8 cellular contexts compared by ENCODE assay signal in genomic region chr2:231680284-231680991, GRCh38. TPM values are rescaled to one million over a fixed set of nuclear protein-coding genes. Genes with fewer than 3 reads are reported as not detected.
DNase-seq lines count a peak whose midpoint lies in the region; ATAC-seq and TF ChIP-seq lines count a peak whose summit lies in the region.

No MANE protein-coding gene starts in this region.

- H3K27ac ChIP-seq in Panc1 (ENCODE audit: low read length): peak overlapping the region; percentile 63; the same call in 1 of the 2 replicates

- in situ Hi-C loops in Panc1 (cut with HindIII; ENCODE audit: low pct_unique_long_range_greater_than_20kb, low sequenced_read_pairs): no loop called here

- peaks cover 35% of the 10 kb centered on the region for H3K4me1 Mint-ChIP-seq in activated T-cell treated with anti-CD3 and anti-CD28 coated beads, Interleukin-2, amount 50 U/mL, for 72 hours (ENCODE audit: low read depth)

- POLR2A ChIA-PET in Panc1 (lab: Charles Lee): no interaction called here

- no peak for TF ChIP-seq CTCF in Panc1 (IDR thresholded peaks at IDR 0.05)
- no peak for TF ChIP-seq CTCF in fibroblast of mammary gland (conservative IDR thresholded peaks at IDR 0.05; ENCODE audit: control insufficient read depth, insufficient read depth, low read depth, low read length)

- peaks cover 24% of the 10 kb centered on the region for H3K27me3 Mint-ChIP-seq in activated T-cell treated with anti-CD3 and anti-CD28 coated beads, Interleukin-2, amount 50 U/mL, for 72 hours (ENCODE audit: low read depth)

- peaks cover 2% of the 10 kb centered on the region in 2 donors for H3K36me3 Mint-ChIP-seq in activated T-cell treated with anti-CD3 and anti-CD28 coated beads, Interleukin-2, amount 50 U/mL, for 72 hours (ENCODE audit: insufficient read depth in 2 of 2)

- ATAC-seq in activated T-cell treated with anti-CD3 and anti-CD28 coated beads, Interleukin-2, amount 50 U/mL, for 72 hours (replicated peaks in 1 of 2): no peak
- ATAC-seq in Panc1 (peak; percentile 7), GM21717 (IDR thresholded peaks at IDR 0.05; ENCODE audit: unreplicated experiment) (no peak)

- no TSS peak for BruUV-seq in Panc1 (replicated peaks; lab: Mats Ljungman, UMichigan)

- H3K4me3 ChIP-seq in Panc1 (ENCODE audit: low read depth in 2 of 2, low read length in 2 of 2): peak overlapping the region; percentile 30 to 40; a peak in 3 of 4 replicates
- H3K4me3 ChIP-seq in fibroblast of mammary gland (ENCODE audit: control insufficient read depth, low read depth, low read length): peak overlapping the region; percentile 27

- H3K27ac Mint-ChIP-seq in activated T-cell treated with anti-CD3 and anti-CD28 coated beads, Interleukin-2, amount 50 U/mL, for 72 hours: no peak overlapping the region

- DNase-seq in activated T-cell treated with anti-CD3 and anti-CD28 coated beads, Interleukin-2, amount 50 U/mL, for 72 hours: no peak
- no peak for DNase-seq in activated T-cell treated with anti-CD3 and anti-CD28 coated beads for 4 hours
- DNase-seq in Panc1 (ENCODE audit: low read depth, low spot score): no peak
- DNase-seq in fibroblast of mammary gland (ENCODE audit: low read depth): no peak
- peak; percentile 72 for DNase-seq in retina
- DNase-seq in NCI-H226: no peak
- no peak for DNase-seq in kidney glomerular epithelial cell (lab: John Stamatoyannopoulos, UW)

- peak overlapping the region; percentile 60 to 67 for H3K4me3 Mint-ChIP-seq in activated T-cell treated with anti-CD3 and anti-CD28 coated beads, Interleukin-2, amount 50 U/mL, for 72 hours

- H3K36me3 ChIP-seq in Panc1 (ENCODE audit: control insufficient read depth, insufficient read depth, low read length): peaks cover 2% of the 10 kb centered on the region; the same call in 1 of the 2 replicates

- H3K4me1 ChIP-seq in Panc1 (ENCODE audit: control insufficient read depth, insufficient read depth, low read length): peaks cover 13% of the 10 kb centered on the region

- intact Hi-C loops in Panc1 (cut with micrococcal nuclease; ENCODE audit: unreplicated experiment): no loop called here

- H3K27me3 ChIP-seq in Panc1 (ENCODE audit: control insufficient read depth, insufficient read depth, low read length): no peaks in the 10 kb centered on the region

- H3K9me3 ChIP-seq in Panc1 (ENCODE audit: control insufficient read depth, insufficient read depth, low read depth, low read length): no peaks in the 10 kb centered on the region

- CTCF ChIA-PET in Panc1 (lab: Charles Lee): interaction anchor here (0.8 kb wide), 1 partner anchor 34 kb away, joined by 4 read pairs; no protein-coding TSS in a partner anchor

- H3K9me3 Mint-ChIP-seq in activated T-cell treated with anti-CD3 and anti-CD28 coated beads, Interleukin-2, amount 50 U/mL, for 72 hours: no peaks in the 10 kb centered on the region

RNA-seq across cellular contexts. Expression of gene PTMA, which starts 27.9 kb away (rescaled TPM):
- 1,000 to 10,000 TPM; 1,057 to 1,154 TPM for total RNA-seq in activated T-cell treated with anti-CD3 and anti-CD28 coated beads, Interleukin-2, amount 50 U/mL, for 72 hours
- 1,390 TPM for total RNA-seq in Panc1 (2021; ENCODE audit: unreplicated experiment)
- polyA plus RNA-seq in Panc1 (2012; ENCODE audit: insufficient read length): 1,958 TPM
